16 cellular contexts compared by ENCODE assay signal in the genomic region with DNA sequence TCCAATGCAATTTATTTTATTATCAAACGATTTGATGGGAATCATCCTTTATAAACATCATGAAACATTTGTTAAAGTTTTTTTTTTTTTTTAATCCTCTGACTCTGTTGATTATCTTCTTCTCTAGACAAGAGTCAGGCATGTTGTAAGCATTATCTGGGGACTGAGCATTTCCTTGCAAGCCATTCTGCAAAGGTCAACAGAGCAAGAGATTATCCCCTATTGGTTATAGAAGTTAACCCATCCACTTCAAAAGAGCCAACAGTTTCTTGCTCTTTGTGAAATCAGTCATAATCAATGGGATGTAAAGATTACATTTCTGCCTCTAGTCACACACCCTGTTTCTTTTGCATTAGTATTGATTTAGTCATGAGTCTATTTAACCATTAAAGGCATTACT.
"Had no signal": no experiment of that assay in that cellular context is flagged by ENCODE, and none has a peak within 500 bp of the region (broad histone marks: within the 10 kb centered on the region; RNA-seq: fewer than 3 reads in every experiment).

No MANE protein-coding gene starts in this region.

- H3K4me3 ChIP-seq: MG63 had no signal

- H3K36me3 ChIP-seq: MG63 had no signal

- H3K9me3 ChIP-seq: MG63 had no signal

- DNase-seq: Karpas-422, KG1, MG63, NCI-H1092, NCI-H1105 treated with DMSO at 0.1 percent for 48 hours, NCI-H1417 treated with DMSO at 0.1 percent for 48 hours, NCI-H1694, NCI-H187 treated with DMSO at 0.1 percent for 48 hours, NCI-H2029 treated with DMSO at 0.1 percent for 48 hours, NCI-H2171 treated with DMSO at 0.1 percent for 48 hours, NCI-H345, NCI-H446 treated with DMSO at 0.1 percent for 48 hours, NCI-H510A treated with DMSO at 0.1 percent for 48 hours, NCI-H526, RPMI8226, SHP77 had no signal

- H3K27me3 ChIP-seq: MG63 had no signal
